1 cellular context compared by ENCODE assay signal in the genomic region with DNA sequence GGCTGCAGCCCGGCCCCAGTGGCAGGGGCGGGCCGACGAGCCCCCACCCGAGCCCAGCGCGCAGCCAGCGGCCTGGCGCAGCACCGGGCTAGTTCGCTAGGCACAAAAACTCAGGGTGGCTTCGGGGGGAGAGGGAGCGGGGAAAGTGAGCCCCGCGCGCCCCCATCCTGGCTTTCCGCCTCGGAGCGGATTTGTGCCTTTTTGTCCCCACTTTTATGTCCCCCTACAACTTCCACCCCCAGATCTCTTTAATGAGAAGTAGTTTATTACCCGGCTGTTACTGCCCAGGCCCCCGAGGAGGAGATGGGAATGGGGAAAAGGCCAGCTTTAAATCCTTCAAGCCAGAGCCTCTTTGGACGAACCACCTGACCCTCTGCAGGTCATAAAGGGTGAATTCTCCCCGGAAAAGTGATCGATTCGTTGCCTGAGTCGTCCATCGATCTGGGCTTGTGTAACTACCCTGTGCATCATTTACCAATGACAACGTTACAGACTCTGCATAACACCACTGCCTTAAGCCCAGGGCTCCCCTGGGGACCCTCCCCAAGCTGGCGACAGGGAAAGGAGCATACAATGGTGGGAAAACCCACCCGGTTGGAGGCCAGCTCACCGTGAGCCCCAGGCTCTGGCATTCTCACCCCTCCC.
A peak's percentile ranks its signal among the peaks of the same experiment; 100 is the strongest.
TF ChIP-seq lines count a peak whose summit lies in the region.

No MANE protein-coding gene starts in this region.

TF ChIP-seq in HepG2, 621 proteins besides CTCF, POLR2A, EP300 and RAD21 (continued from another document and continues in another):
- peak; percentile 75 for TF ChIP-seq ARID5B (CRISPR knock-in tag; IDR thresholded peaks at IDR 0.05)
- TF ChIP-seq ZNF501 (CRISPR knock-in tag; IDR thresholded peaks at IDR 0.05), result peak; percentile 46; the same call in 1 of the 2 replicates
- TF ChIP-seq THAP8 (CRISPR knock-in tag; IDR thresholded peaks at IDR 0.05; ENCODE audit: borderline replicate concordance), result no peak
- TF ChIP-seq PHF20 (CRISPR knock-in tag; IDR thresholded peaks at IDR 0.05), result no peak
- TF ChIP-seq MTA1 (CRISPR knock-in tag; IDR thresholded peaks at IDR 0.05; ENCODE audit: borderline replicate concordance), result peak; percentile 63
- 0 out of 2 replicates have a peak, but pooled peaks have one; percentile 17 for TF ChIP-seq ZNF263 (CRISPR knock-in tag; IDR thresholded peaks at IDR 0.05)
- TF ChIP-seq, protein P1, sequence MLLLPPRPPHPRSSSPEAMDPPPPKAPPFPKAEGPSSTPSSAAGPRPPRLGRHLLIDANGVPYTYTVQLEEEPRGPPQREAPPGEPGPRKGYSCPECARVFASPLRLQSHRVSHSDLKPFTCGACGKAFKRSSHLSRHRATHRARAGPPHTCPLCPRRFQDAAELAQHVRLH (CRISPR knock-in tag; IDR thresholded peaks at IDR 0.05; ENCODE audit: borderline replicate concordance, low read depth), result no peak
- TF ChIP-seq ZNF720 (CRISPR knock-in tag; IDR thresholded peaks at IDR 0.05), result no peak
- no peak for TF ChIP-seq SP140L (CRISPR knock-in tag; IDR thresholded peaks at IDR 0.05; ENCODE audit: borderline replicate concordance)
- TF ChIP-seq ISL2 (CRISPR knock-in tag; IDR thresholded peaks at IDR 0.05), result peak; percentile 73; the same call in 1 of the 2 replicates
- TF ChIP-seq, protein P2, sequence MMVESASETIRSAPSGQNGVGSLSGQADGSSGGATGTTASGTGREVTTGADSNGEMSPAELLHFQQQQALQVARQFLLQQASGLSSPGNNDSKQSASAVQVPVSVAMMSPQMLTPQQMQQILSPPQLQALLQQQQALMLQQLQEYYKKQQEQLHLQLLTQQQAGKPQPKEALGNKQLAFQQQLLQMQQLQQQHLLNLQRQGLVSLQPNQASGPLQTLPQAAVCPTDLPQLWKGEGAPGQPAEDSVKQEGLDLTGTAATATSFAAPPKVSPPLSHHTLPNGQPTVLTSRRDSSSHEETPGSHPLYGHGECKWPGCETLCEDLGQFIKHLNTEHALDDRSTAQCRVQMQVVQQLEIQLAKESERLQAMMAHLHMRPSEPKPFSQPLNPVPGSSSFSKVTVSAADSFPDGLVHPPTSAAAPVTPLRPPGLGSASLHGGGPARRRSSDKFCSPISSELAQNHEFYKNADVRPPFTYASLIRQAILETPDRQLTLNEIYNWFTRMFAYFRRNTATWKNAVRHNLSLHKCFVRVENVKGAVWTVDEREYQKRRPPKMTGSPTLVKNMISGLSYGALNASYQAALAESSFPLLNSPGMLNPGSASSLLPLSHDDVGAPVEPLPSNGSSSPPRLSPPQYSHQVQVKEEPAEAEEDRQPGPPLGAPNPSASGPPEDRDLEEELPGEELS (CRISPR knock-in tag; IDR thresholded peaks at IDR 0.05), result peak; percentile 82
- peak; percentile 84 for TF ChIP-seq PATZ1 (CRISPR knock-in tag; IDR thresholded peaks at IDR 0.05)
- no peak for TF ChIP-seq PAWR (CRISPR knock-in tag; IDR thresholded peaks at IDR 0.05; ENCODE audit: borderline replicate concordance)
- no peak for TF ChIP-seq ZNF550 (CRISPR knock-in tag; IDR thresholded peaks at IDR 0.05; ENCODE audit: borderline replicate concordance)
- TF ChIP-seq GABPA (IDR thresholded peaks at IDR 0.05; ENCODE audit: low read depth, low read length), result no peak
- 0 out of 2 replicates have a peak, but pooled peaks have one; percentile 16 for TF ChIP-seq GABPA (CRISPR knock-in tag; IDR thresholded peaks at IDR 0.05; ENCODE audit: low read depth)
- no peak for TF ChIP-seq STAT5B (CRISPR knock-in tag; IDR thresholded peaks at IDR 0.05)
- peak; percentile 57; the same call in 1 of the 2 replicates for TF ChIP-seq ZNF709 (CRISPR knock-in tag; IDR thresholded peaks at IDR 0.05)
- TF ChIP-seq RFX1 (IDR thresholded peaks at IDR 0.05), result no peak
- TF ChIP-seq ZNF878 (CRISPR knock-in tag; IDR thresholded peaks at IDR 0.05), result peak; percentile 75; the same call in 1 of the 2 replicates
- TF ChIP-seq ZBTB7A (CRISPR knock-in tag; IDR thresholded peaks at IDR 0.05), result peak; percentile 98
- peak; percentile 51; the same call in 1 of the 2 replicates for TF ChIP-seq SPEN (CRISPR knock-in tag; IDR thresholded peaks at IDR 0.05; ENCODE audit: low read depth)
- 0 out of 2 replicates have a peak, but pooled peaks have one; percentile 51 for TF ChIP-seq ZNF337 (CRISPR knock-in tag; IDR thresholded peaks at IDR 0.05; ENCODE audit: borderline replicate concordance, low read depth)
- TF ChIP-seq TEAD2 (CRISPR knock-in tag; IDR thresholded peaks at IDR 0.05), result no peak
- no peak for TF ChIP-seq KDM5B (CRISPR knock-in tag; IDR thresholded peaks at IDR 0.05; ENCODE audit: borderline replicate concordance)
- peak; percentile 62 for TF ChIP-seq THAP11 (CRISPR knock-in tag; IDR thresholded peaks at IDR 0.05)
- no peak for TF ChIP-seq ZNF333 (CRISPR knock-in tag; IDR thresholded peaks at IDR 0.05; ENCODE audit: borderline replicate concordance)
- TF ChIP-seq NKX3-1 (CRISPR knock-in tag; IDR thresholded peaks at IDR 0.05), result no peak
- TF ChIP-seq ZFP36L1 (CRISPR knock-in tag; IDR thresholded peaks at IDR 0.05), result no peak
- peak; percentile 89 for TF ChIP-seq PITX1 (CRISPR knock-in tag; IDR thresholded peaks at IDR 0.05)
- TF ChIP-seq ZBTB3 (CRISPR knock-in tag; IDR thresholded peaks at IDR 0.05; ENCODE audit: borderline replicate concordance, low read depth), result no peak
- no peak for TF ChIP-seq ZNF513 (CRISPR knock-in tag; conservative IDR thresholded peaks at IDR 0.05)
- TF ChIP-seq GZF1 (CRISPR knock-in tag; IDR thresholded peaks at IDR 0.05), result no peak
- peak; percentile 51; the same call in 1 of the 2 replicates for TF ChIP-seq ZMYM4 (CRISPR knock-in tag; IDR thresholded peaks at IDR 0.05)
- TF ChIP-seq JARID2 (CRISPR knock-in tag; IDR thresholded peaks at IDR 0.05; ENCODE audit: insufficient replicate concordance), result no peak
- no peak for TF ChIP-seq ZNF713 (CRISPR knock-in tag; IDR thresholded peaks at IDR 0.05)
- TF ChIP-seq SP4 (CRISPR knock-in tag; IDR thresholded peaks at IDR 0.05), result no peak
- TF ChIP-seq ZNF350 (CRISPR knock-in tag; IDR thresholded peaks at IDR 0.05; ENCODE audit: borderline replicate concordance, low read depth), result peak; percentile 87
- no peak for TF ChIP-seq RBM22 (optimal IDR thresholded peaks at IDR 0.05; ENCODE audit: low read length)
- TF ChIP-seq NCOA1 (CRISPR knock-in tag; IDR thresholded peaks at IDR 0.05), result no peak
- TF ChIP-seq, protein P3, sequence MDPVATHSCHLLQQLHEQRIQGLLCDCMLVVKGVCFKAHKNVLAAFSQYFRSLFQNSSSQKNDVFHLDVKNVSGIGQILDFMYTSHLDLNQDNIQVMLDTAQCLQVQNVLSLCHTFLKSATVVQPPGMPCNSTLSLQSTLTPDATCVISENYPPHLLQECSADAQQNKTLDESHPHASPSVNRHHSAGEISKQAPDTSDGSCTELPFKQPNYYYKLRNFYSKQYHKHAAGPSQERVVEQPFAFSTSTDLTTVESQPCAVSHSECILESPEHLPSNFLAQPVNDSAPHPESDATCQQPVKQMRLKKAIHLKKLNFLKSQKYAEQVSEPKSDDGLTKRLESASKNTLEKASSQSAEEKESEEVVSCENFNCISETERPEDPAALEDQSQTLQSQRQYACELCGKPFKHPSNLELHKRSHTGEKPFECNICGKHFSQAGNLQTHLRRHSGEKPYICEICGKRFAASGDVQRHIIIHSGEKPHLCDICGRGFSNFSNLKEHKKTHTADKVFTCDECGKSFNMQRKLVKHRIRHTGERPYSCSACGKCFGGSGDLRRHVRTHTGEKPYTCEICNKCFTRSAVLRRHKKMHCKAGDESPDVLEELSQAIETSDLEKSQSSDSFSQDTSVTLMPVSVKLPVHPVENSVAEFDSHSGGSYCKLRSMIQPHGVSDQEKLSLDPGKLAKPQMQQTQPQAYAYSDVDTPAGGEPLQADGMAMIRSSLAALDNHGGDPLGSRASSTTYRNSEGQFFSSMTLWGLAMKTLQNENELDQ (CRISPR knock-in tag; IDR thresholded peaks at IDR 0.05; ENCODE audit: borderline replicate concordance), result no peak
- TF ChIP-seq, protein P4, sequence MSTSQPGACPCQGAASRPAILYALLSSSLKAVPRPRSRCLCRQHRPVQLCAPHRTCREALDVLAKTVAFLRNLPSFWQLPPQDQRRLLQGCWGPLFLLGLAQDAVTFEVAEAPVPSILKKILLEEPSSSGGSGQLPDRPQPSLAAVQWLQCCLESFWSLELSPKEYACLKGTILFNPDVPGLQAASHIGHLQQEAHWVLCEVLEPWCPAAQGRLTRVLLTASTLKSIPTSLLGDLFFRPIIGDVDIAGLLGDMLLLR (CRISPR knock-in tag; IDR thresholded peaks at IDR 0.05), result no peak
- no peak for TF ChIP-seq XBP1 (CRISPR knock-in tag; IDR thresholded peaks at IDR 0.05)
- no peak for TF ChIP-seq ZNF879 (CRISPR knock-in tag; IDR thresholded peaks at IDR 0.05)
- TF ChIP-seq ATF5 (CRISPR knock-in tag; IDR thresholded peaks at IDR 0.05; ENCODE audit: low read depth), result no peak
- TF ChIP-seq ZNF326 (CRISPR knock-in tag; IDR thresholded peaks at IDR 0.05; ENCODE audit: borderline replicate concordance), result no peak
- TF ChIP-seq, protein P5, sequence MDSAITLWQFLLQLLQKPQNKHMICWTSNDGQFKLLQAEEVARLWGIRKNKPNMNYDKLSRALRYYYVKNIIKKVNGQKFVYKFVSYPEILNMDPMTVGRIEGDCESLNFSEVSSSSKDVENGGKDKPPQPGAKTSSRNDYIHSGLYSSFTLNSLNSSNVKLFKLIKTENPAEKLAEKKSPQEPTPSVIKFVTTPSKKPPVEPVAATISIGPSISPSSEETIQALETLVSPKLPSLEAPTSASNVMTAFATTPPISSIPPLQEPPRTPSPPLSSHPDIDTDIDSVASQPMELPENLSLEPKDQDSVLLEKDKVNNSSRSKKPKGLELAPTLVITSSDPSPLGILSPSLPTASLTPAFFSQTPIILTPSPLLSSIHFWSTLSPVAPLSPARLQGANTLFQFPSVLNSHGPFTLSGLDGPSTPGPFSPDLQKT (CRISPR knock-in tag; IDR thresholded peaks at IDR 0.05; ENCODE audit: borderline replicate concordance), result no peak
- TF ChIP-seq NFE2 (CRISPR knock-in tag; IDR thresholded peaks at IDR 0.05), result no peak
- TF ChIP-seq ZNF44 (CRISPR knock-in tag; IDR thresholded peaks at IDR 0.05), result no peak
- TF ChIP-seq MAZ (IDR thresholded peaks at IDR 0.05; ENCODE audit: borderline replicate concordance, low read depth, low read length), result no peak
- no peak; the same call in 1 of the 2 replicates for TF ChIP-seq MAZ (CRISPR knock-in tag; IDR thresholded peaks at IDR 0.05; ENCODE audit: low read depth)
- no peak; the same call in 1 of the 2 replicates for TF ChIP-seq SAFB2 (CRISPR knock-in tag; IDR thresholded peaks at IDR 0.05; ENCODE audit: borderline replicate concordance, low read depth)
- TF ChIP-seq ONECUT2 (CRISPR knock-in tag; IDR thresholded peaks at IDR 0.05), result peak; percentile 99
